ENCODE assay signal across 24 cellular contexts in the genomic region with DNA sequence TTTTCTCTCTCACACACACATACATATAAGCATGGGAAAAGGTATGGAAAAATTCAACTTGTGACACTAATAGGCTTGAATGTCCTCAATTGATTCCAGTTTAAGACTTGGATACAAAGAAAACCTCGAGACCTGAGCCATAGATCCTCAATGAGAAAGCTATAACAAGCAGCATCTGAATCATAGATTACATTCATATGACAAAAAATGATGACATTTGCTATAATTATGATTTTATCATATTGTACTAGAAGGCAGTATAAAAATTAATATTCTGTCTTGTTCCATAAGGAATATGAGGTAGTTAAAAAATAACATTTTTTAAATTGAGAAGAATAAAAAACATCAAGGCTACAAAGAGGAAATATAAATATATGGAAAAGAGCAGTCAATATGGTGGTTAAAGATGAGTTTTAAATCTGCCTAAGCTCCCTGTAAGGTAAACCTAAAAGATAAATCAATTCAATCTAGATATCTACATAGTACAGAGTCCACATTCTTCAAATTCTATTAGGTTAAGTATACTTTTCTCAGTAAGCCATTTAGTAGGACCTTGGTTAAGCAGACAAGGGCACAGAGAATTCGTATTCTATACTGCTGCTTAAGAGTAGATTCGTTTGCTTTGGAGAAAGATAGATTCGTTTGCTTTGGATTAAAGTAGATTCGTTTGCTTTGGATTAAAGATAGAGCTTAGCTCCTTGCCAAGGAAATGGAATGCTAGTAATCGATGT.
A peak's percentile ranks its signal among the peaks of the same experiment; 100 is the strongest.
DNase-seq lines count a peak whose midpoint lies in the region; ATAC-seq and TF ChIP-seq lines count a peak whose summit lies in the region.
"Had no signal": no experiment of that assay in that cellular context is flagged by ENCODE, and none has a peak within 500 bp of the region (broad histone marks: within the 10 kb centered on the region; RNA-seq: fewer than 3 reads in every experiment).

No MANE protein-coding gene starts in this region.

- H3K36me3 Mint-ChIP-seq in Caco-2 (ENCODE audit: insufficient read depth, unreplicated experiment): peaks cover 12% of the 10 kb centered on the region
- H3K36me3 Mint-ChIP-seq in progenitor cell of endocrine pancreas (ENCODE audit: insufficient read depth): peaks cover 10% of the 10 kb centered on the region

- BruUV-seq in Caco-2 (replicated peaks; lab: Mats Ljungman, UMichigan): no TSS peak

- CTCF ChIA-PET in Caco-2 (lab: Charles Lee): interaction anchor here (0.7 to 3.0 kb wide), 5 partner anchors 10 to 437 kb away, joined by 3 to 34 read pairs (median 7); a partner anchor contains a TSS

- H3K4me3 ChIP-seq in Caco-2 (ENCODE audit: low read depth, low read length): no peak overlapping the region
- H3K4me3 ChIP-seq: BLaER1, GM23338 had no signal

- no peaks in the 10 kb centered on the region for H3K9me3 ChIP-seq in Caco-2

- ATAC-seq in HG03025 (IDR thresholded peaks at IDR 0.05; ENCODE audit: low FRiP score, unreplicated experiment): no peak
- ATAC-seq: GM23338 had no signal

- H3K4me3 Mint-ChIP-seq in Caco-2 (ENCODE audit: unreplicated experiment) (peak overlapping the region; percentile 58), progenitor cell of endocrine pancreas (ENCODE audit: low read depth) (peak overlapping the region; percentile 29)
- H3K4me3 Mint-ChIP-seq: CD4-positive, alpha-beta memory T cell; GM23338; H9 had no signal

- H3K27me3 Mint-ChIP-seq in Caco-2 (ENCODE audit: insufficient read depth, unreplicated experiment) (no peaks in the 10 kb centered on the region), progenitor cell of endocrine pancreas (no peaks in the 10 kb centered on the region)
- H3K27me3 Mint-ChIP-seq: CD4-positive, alpha-beta memory T cell had no signal

- peaks cover 45% of the 10 kb centered on the region for H3K4me1 ChIP-seq in Caco-2
- H3K4me1 ChIP-seq: BLaER1 had no signal

- intact Hi-C loops in Caco-2 (cut with micrococcal nuclease; ENCODE audit: unreplicated experiment): loop anchor here (1.0 to 5.0 kb wide), 3 partner anchors 9 to 176 kb away; a partner anchor contains a TSS

- peaks cover 3% of the 10 kb centered on the region; the same call in 1 of the 2 replicates for H3K36me3 ChIP-seq in Caco-2 (ENCODE audit: control insufficient read depth, insufficient read depth, low read length)

- H3K27me3 ChIP-seq in Caco-2 (replicated peaks; ENCODE audit: control insufficient read depth, insufficient read depth, low read length): no peaks in the 10 kb centered on the region
- H3K27me3 ChIP-seq: BLaER1 had no signal

- H3K9me3 Mint-ChIP-seq in Caco-2 (ENCODE audit: unreplicated experiment) (no peaks in the 10 kb centered on the region), progenitor cell of endocrine pancreas (ENCODE audit: low read depth) (no peaks in the 10 kb centered on the region)
- H3K9me3 Mint-ChIP-seq: GM23338, H9 had no signal

- peak overlapping the region; percentile 71 for H3K27ac Mint-ChIP-seq in Caco-2 (ENCODE audit: unreplicated experiment)
- H3K27ac Mint-ChIP-seq in progenitor cell of endocrine pancreas: peak overlapping the region; percentile 90
- H3K27ac Mint-ChIP-seq: CD4-positive, alpha-beta memory T cell; GM23338 had no signal

- in situ Hi-C loops in GM13976 (cut with MboI; ENCODE audit: low sequenced_read_pairs, unreplicated experiment): no loop called here

- TF ChIP-seq CTCF in Caco-2 (IDR thresholded peaks at IDR 0.05; ENCODE audit: insufficient read depth in 1 of 2, low read depth in 1 of 2, low read length in 1 of 2, severe bottlenecking in 1 of 2, unreplicated experiment in 1 of 2) (no peak), progenitor cell of endocrine pancreas (IDR thresholded peaks at IDR 0.05; ENCODE audit: unreplicated experiment) (no peak), GM13976 (IDR thresholded peaks at IDR 0.05; ENCODE audit: borderline replicate concordance, control extremely low read depth, extremely low read depth, insufficient read depth, missing control alignments) (no peak)

- POLR2A ChIA-PET in Caco-2 (lab: Charles Lee): interaction anchor here (0.6 to 1.5 kb wide), 5 partner anchors 10 to 381 kb away, joined by 4 to 20 read pairs (median 13); a partner anchor contains a TSS

- H3K4me1 Mint-ChIP-seq in Caco-2 (ENCODE audit: low read depth, unreplicated experiment): peaks cover 30% of the 10 kb centered on the region
- H3K4me1 Mint-ChIP-seq in progenitor cell of endocrine pancreas (ENCODE audit: low read depth): peaks cover 30% of the 10 kb centered on the region
- H3K4me1 Mint-ChIP-seq: GM23338 had no signal

- DNase-seq in Caco-2: peak in 1 of 2 experiments; percentile 55
- DNase-seq in NCI-H82 treated with DMSO at 0.1 percent for 48 hours (lab: John Stamatoyannopoulos, UW; ENCODE audit: unreplicated experiment): peak; percentile 74
- DNase-seq in left kidney (ENCODE audit: low read depth, low spot score): peak; percentile 9
- no peak for DNase-seq in progenitor cell of endocrine pancreas (ENCODE audit: low spot score, unreplicated experiment)
- no peak for DNase-seq in GM13976 (ENCODE audit: low spot score)
- no peak for DNase-seq in SW 1271 (lab: John Stamatoyannopoulos, UW)
- no peak for DNase-seq in activated naive CD4-positive, alpha-beta T cell (lab: John Stamatoyannopoulos, UW)
- DNase-seq: CD4-positive, alpha-beta memory T cell; COR-L47; DMS 273 treated with DMSO at 0.1 percent for 48 hours; DMS79; H9; Kasumi-1; NCI-H1092 treated with DMSO at 0.1 percent for 48 hours; NCI-H1436; NCI-H187; NCI-H2081 treated with DMSO at 0.1 percent for 48 hours; NCI-H2171 treated with DMSO at 0.1 percent for 48 hours; NCI-H345; NCI-H510A treated with DMSO at 0.1 percent for 48 hours; SK-N-SH had no signal

Comparison
In these comparisons a context has a peak if more than half of its experiments do, and no peak if none do; other contexts are left out.
1. DNase-seq: peak in NCI-H82 treated with DMSO at 0.1 percent for 48 hours (single experiment) and left kidney (single experiment); none in progenitor cell of endocrine pancreas (single experiment), GM13976 (single experiment), SW 1271 (0 of 2) and activated naive CD4-positive, alpha-beta T cell (0 of 4).